1 cellular context compared by ENCODE assay signal in genomic region chr2:138841459-138841858, GRCh38.
TF ChIP-seq lines count a peak whose summit lies in the region.

No MANE protein-coding gene starts in this region.

TF ChIP-seq in GM23338, 12 proteins besides CTCF, POLR2A, EP300 and RAD21 (continued from another document):
- no peak for TF ChIP-seq ZNF462 (CRISPR knock-in tag; IDR thresholded peaks at IDR 0.05)
- no peak for TF ChIP-seq REST (IDR thresholded peaks at IDR 0.05; ENCODE audit: unreplicated experiment)
- no peak for TF ChIP-seq ETS1 (IDR thresholded peaks at IDR 0.05)
- no peak for TF ChIP-seq EZH2phosphoT487 (IDR thresholded peaks at IDR 0.05; ENCODE audit: unreplicated experiment)
- TF ChIP-seq CREB1 (CRISPR knock-in tag; IDR thresholded peaks at IDR 0.05; ENCODE audit: low read depth), result no peak
